Comparison of ENCODE assay signal across 10 cellular contexts in genomic region chr9:136567651-136568287, GRCh38. TPM values are rescaled to one million over a fixed set of nuclear protein-coding genes. Genes with fewer than 3 reads are reported as not detected.
A peak's percentile ranks its signal among the peaks of the same experiment; 100 is the strongest.
DNase-seq lines count a peak whose midpoint lies in the region; ATAC-seq and TF ChIP-seq lines count a peak whose summit lies in the region.
"Had no signal": no experiment of that assay in that cellular context is flagged by ENCODE, and none has a peak within 500 bp of the region (broad histone marks: within the 10 kb centered on the region; RNA-seq: fewer than 3 reads in every experiment).

No MANE protein-coding gene starts in this region.

- peaks cover 45% of the 10 kb centered on the region for H3K4me1 ChIP-seq in smooth muscle cell (ENCODE audit: low read depth)

- no peaks in the 10 kb centered on the region for H3K79me2 ChIP-seq in smooth muscle cell (ENCODE audit: low read depth)

- H3K36me3 Mint-ChIP-seq in brain: no peaks in the 10 kb centered on the region
- H3K36me3 Mint-ChIP-seq: activated CD4-positive, alpha-beta memory T cell treated with anti-CD3 and anti-CD28 coated beads for 36 hours had no signal

- peaks cover 0 to 6% (median 0%) of the 10 kb centered on the region in 5 experiments for H3K9me3 Mint-ChIP-seq in brain
- H3K9me3 Mint-ChIP-seq: activated CD4-positive, alpha-beta memory T cell treated with anti-CD3 and anti-CD28 coated beads for 36 hours had no signal

- H3K4me3 ChIP-seq in HFF-Myc (replicated peaks; ENCODE audit: low read depth, low read length) (no peak overlapping the region), smooth muscle cell (no peak overlapping the region)

- H3K4me2 ChIP-seq in smooth muscle cell: peak overlapping the region; percentile 37

- H3K4me1 Mint-ChIP-seq in brain: peaks cover 65% of the 10 kb centered on the region

- no peaks in the 10 kb centered on the region for H3K9me3 ChIP-seq in smooth muscle cell (replicated peaks; ENCODE audit: low read depth)

- H3K9ac ChIP-seq in smooth muscle cell (ENCODE audit: low read depth): no peak overlapping the region

- no peaks in the 10 kb centered on the region for H3K27me3 Mint-ChIP-seq in brain
- H3K27me3 Mint-ChIP-seq: activated CD4-positive, alpha-beta memory T cell treated with anti-CD3 and anti-CD28 coated beads for 36 hours had no signal

- no peaks in the 10 kb centered on the region for H4K20me1 ChIP-seq in smooth muscle cell (ENCODE audit: low read depth)

- H3K27ac ChIP-seq in smooth muscle cell (ENCODE audit: low read depth): no peak overlapping the region
- H3K27ac ChIP-seq: HL-60 had no signal

- H3F3A ChIP-seq in smooth muscle cell (ENCODE audit: low read depth): no peaks in the 10 kb centered on the region

- no peak overlapping the region for H2AFZ ChIP-seq in smooth muscle cell (ENCODE audit: low read depth)

- WGBS in smooth muscle cell (ENCODE audit: low lambda C conversion rate): 26% methylated on average over 27 of the region's 27 CpGs

- peak overlapping the region in 3 of 5 experiments; percentile 83 to 93 (median 85) for H3K27ac Mint-ChIP-seq in brain
- H3K27ac Mint-ChIP-seq: activated CD4-positive, alpha-beta memory T cell treated with anti-CD3 and anti-CD28 coated beads for 36 hours had no signal

- no peak for TF ChIP-seq CTCF in HFF-Myc (IDR thresholded peaks at IDR 0.05; ENCODE audit: low read depth, low read length, missing control alignments)
- TF ChIP-seq CTCF in brain (conservative IDR thresholded peaks at IDR 0.05): no peak
- TF ChIP-seq CTCF in smooth muscle cell (IDR thresholded peaks at IDR 0.05; ENCODE audit: borderline replicate concordance, insufficient read depth, poor library complexity, severe bottlenecking): no peak

- DNase-seq in HFF-Myc (ENCODE audit: extremely low read depth, low read depth) (peak; percentile 79), iris pigment epithelial cell (ENCODE audit: low read depth) (peak; percentile 80), smooth muscle cell (lab: John Stamatoyannopoulos, UW; ENCODE audit: unreplicated experiment) (peak; percentile 45), NCI-H1436 treated with DMSO at 0.1 percent for 48 hours (lab: John Stamatoyannopoulos, UW) (no peak)
- DNase-seq: activated CD4-positive, alpha-beta memory T cell treated with anti-CD3 and anti-CD28 coated beads for 36 hours had no signal

- H3K27me3 ChIP-seq in smooth muscle cell (ENCODE audit: low read depth): no peaks in the 10 kb centered on the region

- H3K4me3 Mint-ChIP-seq in brain: peak overlapping the region in 1 of 5 experiments; percentile 52
- H3K4me3 Mint-ChIP-seq: activated CD4-positive, alpha-beta memory T cell treated with anti-CD3 and anti-CD28 coated beads for 36 hours had no signal

- ATAC-seq in activated CD4-positive, CD25-positive, alpha-beta regulatory T cell treated with anti-CD3 and anti-CD28 coated beads, Interleukin-2, amount 50 U/mL, for 24 hours: no peak
- ATAC-seq in HG03439 (IDR thresholded peaks at IDR 0.05; ENCODE audit: unreplicated experiment) (no peak), GM21381 (IDR thresholded peaks at IDR 0.05; ENCODE audit: unreplicated experiment) (no peak)

- no peaks in the 10 kb centered on the region for H3K36me3 ChIP-seq in smooth muscle cell (ENCODE audit: low read depth)

RNA-seq across cellular contexts. Expression of gene NOTCH1, which starts 21.9 kb away (rescaled TPM):
- polyA plus RNA-seq in brain (ENCODE audit: insufficient read depth, low read depth, low replicate concordance) (12.3 TPM), smooth muscle cell (7.2 and 11.4 TPM in 2 replicates)
- 7.8 and 13.2 TPM in 2 replicates for total RNA-seq in smooth muscle cell
